25 cellular contexts compared by ENCODE assay signal in genomic region chr2:72157871-72158771, GRCh38. TPM values are rescaled to one million over a fixed set of nuclear protein-coding genes. Genes with fewer than 3 reads are reported as not detected.
A peak's percentile ranks its signal among the peaks of the same experiment; 100 is the strongest.
DNase-seq lines count a peak whose midpoint lies in the region; ATAC-seq, FAIRE-seq and TF ChIP-seq lines count a peak whose summit lies in the region.
"Had no signal": no experiment of that assay in that cellular context is flagged by ENCODE, and none has a peak within 500 bp of the region (broad histone marks: within the 10 kb centered on the region; RNA-seq: fewer than 3 reads in every experiment).

No MANE protein-coding gene starts in this region.

- CTCF ChIA-PET in activated CD4-positive, alpha-beta memory T cell treated with anti-CD3 and anti-CD28 coated beads, Interleukin-2, amount 10 ng/mL, durations not matched to agents 7 days and 5 days (lab: Charles Lee): no interaction called here
- CTCF ChIA-PET in activated CD4-positive, alpha-beta memory T cell treated with anti-CD3 and anti-CD28 coated beads for 36 hours (lab: Charles Lee): interaction anchor here (1.3 kb wide), 1 partner anchor 9 kb away, joined by 5 read pairs; no protein-coding TSS in a partner anchor
- CTCF ChIA-PET in Caco-2 (lab: Charles Lee): no interaction called here

- no peaks in the 10 kb centered on the region for H3K9me3 Mint-ChIP-seq in activated CD4-positive, alpha-beta memory T cell treated with anti-CD3 and anti-CD28 coated beads, Interleukin-2, amount 10 ng/mL, durations not matched to agents 7 days and 5 days
- no peaks in the 10 kb centered on the region for H3K9me3 Mint-ChIP-seq in activated CD4-positive, alpha-beta memory T cell treated with anti-CD3 and anti-CD28 coated beads for 36 hours
- H3K9me3 Mint-ChIP-seq in central memory CD8-positive, alpha-beta T cell: no peaks in the 10 kb centered on the region
- H3K9me3 Mint-ChIP-seq in type B pancreatic cell: no peaks in the 10 kb centered on the region
- no peaks in the 10 kb centered on the region for H3K9me3 Mint-ChIP-seq in Caco-2 (ENCODE audit: unreplicated experiment)
- H3K9me3 Mint-ChIP-seq: CD8-positive, alpha-beta T cell had no signal

- DNase-seq in activated CD4-positive, alpha-beta memory T cell treated with anti-CD3 and anti-CD28 coated beads, Interleukin-2, amount 10 ng/mL, durations not matched to agents 7 days and 5 days: peak; percentile 6
- no peak for DNase-seq in activated CD4-positive, alpha-beta memory T cell treated with anti-CD3 and anti-CD28 coated beads for 36 hours
- DNase-seq in central memory CD8-positive, alpha-beta T cell (ENCODE audit: low spot score in 2 of 2): peak; percentile 1 to 2
- DNase-seq in mesenteric fat pad (ENCODE audit: low spot score) (peak; percentile 55), type B pancreatic cell (ENCODE audit: extremely low spot score, unreplicated experiment) (peak; percentile 54), GM19239 (ENCODE audit: insufficient read length, low spot score) (no peak), brain microvascular endothelial cell (no peak), Caco-2 (no peak)
- DNase-seq: ACHN, C1 segment of cervical spinal cord, Calu3, KBM-7, MV-4-11, NCI-H1105 treated with DMSO at 0.1 percent for 48 hours, NCI-H2029 treated with DMSO at 0.1 percent for 48 hours, NCI-H226, NCI-H510A treated with DMSO at 0.1 percent for 48 hours, NCI-H748 treated with DMSO at 0.1 percent for 48 hours, SJCRH30 had no signal

- no TSS peak for BruUV-seq in Caco-2 (replicated peaks; lab: Mats Ljungman, UMichigan)

- H3K4me3 ChIP-seq in brain microvascular endothelial cell (ENCODE audit: low read depth, low read length) (no peak overlapping the region), Caco-2 (ENCODE audit: low read depth, low read length) (no peak overlapping the region)
- H3K4me3 ChIP-seq: Peyer's patch, SJCRH30 had no signal

- TF ChIP-seq CTCF in type B pancreatic cell (conservative IDR thresholded peaks at IDR 0.05): no peak
- no peak for TF ChIP-seq CTCF in brain microvascular endothelial cell (IDR thresholded peaks at IDR 0.05; ENCODE audit: low read depth, low read length, missing control alignments)
- TF ChIP-seq CTCF in Caco-2 (IDR thresholded peaks at IDR 0.05; ENCODE audit: insufficient read depth in 1 of 2, low read depth in 1 of 2, low read length in 1 of 2, severe bottlenecking in 1 of 2, unreplicated experiment in 1 of 2): no peak

- H3K27ac ChIP-seq in brain microvascular endothelial cell: no peak overlapping the region
- H3K27ac ChIP-seq: 22Rv1, Peyer's patch, SJCRH30 had no signal

- peaks cover 3% of the 10 kb centered on the region for H3K27me3 ChIP-seq in brain microvascular endothelial cell (replicated peaks)
- no peaks in the 10 kb centered on the region for H3K27me3 ChIP-seq in Caco-2 (replicated peaks; ENCODE audit: control insufficient read depth, insufficient read depth, low read length)
- H3K27me3 ChIP-seq: Peyer's patch had no signal

- no peak overlapping the region for H3K27ac Mint-ChIP-seq in activated CD4-positive, alpha-beta memory T cell treated with anti-CD3 and anti-CD28 coated beads, Interleukin-2, amount 10 ng/mL, durations not matched to agents 7 days and 5 days
- H3K27ac Mint-ChIP-seq in activated CD4-positive, alpha-beta memory T cell treated with anti-CD3 and anti-CD28 coated beads for 36 hours: no peak overlapping the region
- no peak overlapping the region for H3K27ac Mint-ChIP-seq in central memory CD8-positive, alpha-beta T cell (ENCODE audit: low read depth)
- H3K27ac Mint-ChIP-seq in type B pancreatic cell: no peak overlapping the region
- H3K27ac Mint-ChIP-seq in Caco-2 (ENCODE audit: unreplicated experiment): no peak overlapping the region
- H3K27ac Mint-ChIP-seq: CD8-positive, alpha-beta T cell had no signal

- H3K36me3 ChIP-seq in brain microvascular endothelial cell (replicated peaks) (no peaks in the 10 kb centered on the region), Caco-2 (ENCODE audit: control insufficient read depth, insufficient read depth, low read length) (no peaks in the 10 kb centered on the region)
- H3K36me3 ChIP-seq: Peyer's patch, SJCRH30 had no signal

- H3K4me1 ChIP-seq in Caco-2: no peaks in the 10 kb centered on the region
- H3K4me1 ChIP-seq: Peyer's patch, SJCRH30 had no signal

- no peak overlapping the region for H3K4me3 Mint-ChIP-seq in activated CD4-positive, alpha-beta memory T cell treated with anti-CD3 and anti-CD28 coated beads, Interleukin-2, amount 10 ng/mL, durations not matched to agents 7 days and 5 days
- no peak overlapping the region for H3K4me3 Mint-ChIP-seq in activated CD4-positive, alpha-beta memory T cell treated with anti-CD3 and anti-CD28 coated beads for 36 hours
- H3K4me3 Mint-ChIP-seq in central memory CD8-positive, alpha-beta T cell: no peak overlapping the region
- H3K4me3 Mint-ChIP-seq in type B pancreatic cell (no peak overlapping the region), Caco-2 (ENCODE audit: unreplicated experiment) (no peak overlapping the region)
- H3K4me3 Mint-ChIP-seq: CD8-positive, alpha-beta T cell had no signal

- intact Hi-C loops in activated CD4-positive, alpha-beta memory T cell treated with anti-CD3 and anti-CD28 coated beads for 36 hours (cut with micrococcal nuclease): no loop called here
- intact Hi-C loops in Caco-2 (cut with micrococcal nuclease; ENCODE audit: unreplicated experiment): no loop called here

- no peak for ATAC-seq in central memory CD8-positive, alpha-beta T cell (replicated peaks; ENCODE audit: extremely low read depth, poor library complexity, severe bottlenecking)
- ATAC-seq: CD8-positive, alpha-beta T cell had no signal

- H3K4me1 Mint-ChIP-seq in activated CD4-positive, alpha-beta memory T cell treated with anti-CD3 and anti-CD28 coated beads, Interleukin-2, amount 10 ng/mL, durations not matched to agents 7 days and 5 days: no peaks in the 10 kb centered on the region
- H3K4me1 Mint-ChIP-seq in activated CD4-positive, alpha-beta memory T cell treated with anti-CD3 and anti-CD28 coated beads for 36 hours (ENCODE audit: low read depth): no peaks in the 10 kb centered on the region
- no peaks in the 10 kb centered on the region for H3K4me1 Mint-ChIP-seq in central memory CD8-positive, alpha-beta T cell
- peaks cover 5% of the 10 kb centered on the region for H3K4me1 Mint-ChIP-seq in type B pancreatic cell (ENCODE audit: unreplicated experiment)
- H3K4me1 Mint-ChIP-seq in Caco-2 (ENCODE audit: low read depth, unreplicated experiment): no peaks in the 10 kb centered on the region

- in situ Hi-C loops in brain microvascular endothelial cell (cut with HindIII; ENCODE audit: low pct_ligation_motif_present, low sequenced_read_pairs): no loop called here

- H3K36me3 Mint-ChIP-seq in activated CD4-positive, alpha-beta memory T cell treated with anti-CD3 and anti-CD28 coated beads, Interleukin-2, amount 10 ng/mL, durations not matched to agents 7 days and 5 days (ENCODE audit: low read depth): no peaks in the 10 kb centered on the region
- H3K36me3 Mint-ChIP-seq in activated CD4-positive, alpha-beta memory T cell treated with anti-CD3 and anti-CD28 coated beads for 36 hours: no peaks in the 10 kb centered on the region
- no peaks in the 10 kb centered on the region for H3K36me3 Mint-ChIP-seq in central memory CD8-positive, alpha-beta T cell (ENCODE audit: insufficient read depth)
- H3K36me3 Mint-ChIP-seq in type B pancreatic cell: no peaks in the 10 kb centered on the region
- H3K36me3 Mint-ChIP-seq in Caco-2 (ENCODE audit: insufficient read depth, unreplicated experiment): no peaks in the 10 kb centered on the region
- H3K36me3 Mint-ChIP-seq: CD8-positive, alpha-beta T cell had no signal

- POLR2A ChIA-PET in activated CD4-positive, alpha-beta memory T cell treated with anti-CD3 and anti-CD28 coated beads, Interleukin-2, amount 10 ng/mL, durations not matched to agents 7 days and 5 days (lab: Charles Lee): no interaction called here
- POLR2A ChIA-PET in activated CD4-positive, alpha-beta memory T cell treated with anti-CD3 and anti-CD28 coated beads for 36 hours (lab: Charles Lee): no interaction called here
- POLR2A ChIA-PET in Caco-2 (lab: Charles Lee): no interaction called here

- no peak for FAIRE-seq in GM19239 (lab: Jason Lieb, UNC)
- FAIRE-seq: G401.6, GM12892, GM18507 had no signal

- no peaks in the 10 kb centered on the region for H3K9me3 ChIP-seq in Caco-2
- H3K9me3 ChIP-seq: Peyer's patch, SJCRH30 had no signal

- H3K27me3 Mint-ChIP-seq in activated CD4-positive, alpha-beta memory T cell treated with anti-CD3 and anti-CD28 coated beads, Interleukin-2, amount 10 ng/mL, durations not matched to agents 7 days and 5 days: peaks cover 12% of the 10 kb centered on the region
- peaks cover 27% of the 10 kb centered on the region for H3K27me3 Mint-ChIP-seq in activated CD4-positive, alpha-beta memory T cell treated with anti-CD3 and anti-CD28 coated beads for 36 hours
- H3K27me3 Mint-ChIP-seq in central memory CD8-positive, alpha-beta T cell: peaks cover 82% of the 10 kb centered on the region
- H3K27me3 Mint-ChIP-seq in type B pancreatic cell (peaks cover 16% of the 10 kb centered on the region), Caco-2 (ENCODE audit: insufficient read depth, unreplicated experiment) (peaks cover 11% of the 10 kb centered on the region)

RNA-seq across cellular contexts. Expression of gene CYP26B1, which starts 10.5 kb away (rescaled TPM):
- total RNA-seq in activated CD4-positive, alpha-beta memory T cell treated with anti-CD3 and anti-CD28 coated beads, Interleukin-2, amount 10 ng/mL, durations not matched to agents 7 days and 5 days: not detected
- total RNA-seq in activated CD4-positive, alpha-beta memory T cell treated with anti-CD3 and anti-CD28 coated beads for 36 hours: not detected
- total RNA-seq in mesenteric fat pad (41.9 TPM), type B pancreatic cell (ENCODE audit: low replicate concordance) (5.4 and 23.6 TPM in 2 replicates), Caco-2 (2022) (1.7 and 2.8 TPM in 2 replicates)
- total RNA-seq: CD8-positive, alpha-beta T cell had no signal

Comparison
In these comparisons a context has a peak if more than half of its experiments do, and no peak if none do; other contexts are left out.
1. DNase-seq: peak in activated CD4-positive, alpha-beta memory T cell treated with anti-CD3 and anti-CD28 coated beads, Interleukin-2, amount 10 ng/mL, durations not matched to agents 7 days and 5 days (single experiment), central memory CD8-positive, alpha-beta T cell (2 of 2), mesenteric fat pad (single experiment) and type B pancreatic cell (single experiment); none in activated CD4-positive, alpha-beta memory T cell treated with anti-CD3 and anti-CD28 coated beads for 36 hours (single experiment), GM19239 (single experiment), brain microvascular endothelial cell (single experiment) and Caco-2 (0 of 2).